1 cellular context compared by ENCODE assay signal in genomic region chr6:157754351-157754750, GRCh38.
TF ChIP-seq lines count a peak whose summit lies in the region.

No MANE protein-coding gene starts in this region.

TF ChIP-seq in K562, 482 proteins besides CTCF, POLR2A, EP300 and RAD21 (continued from another document):
- TF ChIP-seq, protein P1, sequence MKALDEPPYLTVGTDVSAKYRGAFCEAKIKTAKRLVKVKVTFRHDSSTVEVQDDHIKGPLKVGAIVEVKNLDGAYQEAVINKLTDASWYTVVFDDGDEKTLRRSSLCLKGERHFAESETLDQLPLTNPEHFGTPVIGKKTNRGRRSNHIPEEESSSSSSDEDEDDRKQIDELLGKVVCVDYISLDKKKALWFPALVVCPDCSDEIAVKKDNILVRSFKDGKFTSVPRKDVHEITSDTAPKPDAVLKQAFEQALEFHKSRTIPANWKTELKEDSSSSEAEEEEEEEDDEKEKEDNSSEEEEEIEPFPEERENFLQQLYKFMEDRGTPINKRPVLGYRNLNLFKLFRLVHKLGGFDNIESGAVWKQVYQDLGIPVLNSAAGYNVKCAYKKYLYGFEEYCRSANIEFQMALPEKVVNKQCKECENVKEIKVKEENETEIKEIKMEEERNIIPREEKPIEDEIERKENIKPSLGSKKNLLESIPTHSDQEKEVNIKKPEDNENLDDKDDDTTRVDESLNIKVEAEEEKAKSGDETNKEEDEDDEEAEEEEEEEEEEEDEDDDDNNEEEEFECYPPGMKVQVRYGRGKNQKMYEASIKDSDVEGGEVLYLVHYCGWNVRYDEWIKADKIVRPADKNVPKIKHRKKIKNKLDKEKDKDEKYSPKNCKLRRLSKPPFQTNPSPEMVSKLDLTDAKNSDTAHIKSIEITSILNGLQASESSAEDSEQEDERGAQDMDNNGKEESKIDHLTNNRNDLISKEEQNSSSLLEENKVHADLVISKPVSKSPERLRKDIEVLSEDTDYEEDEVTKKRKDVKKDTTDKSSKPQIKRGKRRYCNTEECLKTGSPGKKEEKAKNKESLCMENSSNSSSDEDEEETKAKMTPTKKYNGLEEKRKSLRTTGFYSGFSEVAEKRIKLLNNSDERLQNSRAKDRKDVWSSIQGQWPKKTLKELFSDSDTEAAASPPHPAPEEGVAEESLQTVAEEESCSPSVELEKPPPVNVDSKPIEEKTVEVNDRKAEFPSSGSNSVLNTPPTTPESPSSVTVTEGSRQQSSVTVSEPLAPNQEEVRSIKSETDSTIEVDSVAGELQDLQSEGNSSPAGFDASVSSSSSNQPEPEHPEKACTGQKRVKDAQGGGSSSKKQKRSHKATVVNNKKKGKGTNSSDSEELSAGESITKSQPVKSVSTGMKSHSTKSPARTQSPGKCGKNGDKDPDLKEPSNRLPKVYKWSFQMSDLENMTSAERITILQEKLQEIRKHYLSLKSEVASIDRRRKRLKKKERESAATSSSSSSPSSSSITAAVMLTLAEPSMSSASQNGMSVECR (CRISPR knock-in tag; IDR thresholded peaks at IDR 0.05), result no peak
- TF ChIP-seq ATF4 (CRISPR knock-in tag; IDR thresholded peaks at IDR 0.05) (no peak), CSDE1 (IDR thresholded peaks at IDR 0.05) (no peak), POU5F1 (IDR thresholded peaks at IDR 0.05; ENCODE audit: borderline replicate concordance, low read depth, low read length, partially characterized antibody) (no peak)
